1 cellular context compared by ENCODE assay signal in the genomic region with DNA sequence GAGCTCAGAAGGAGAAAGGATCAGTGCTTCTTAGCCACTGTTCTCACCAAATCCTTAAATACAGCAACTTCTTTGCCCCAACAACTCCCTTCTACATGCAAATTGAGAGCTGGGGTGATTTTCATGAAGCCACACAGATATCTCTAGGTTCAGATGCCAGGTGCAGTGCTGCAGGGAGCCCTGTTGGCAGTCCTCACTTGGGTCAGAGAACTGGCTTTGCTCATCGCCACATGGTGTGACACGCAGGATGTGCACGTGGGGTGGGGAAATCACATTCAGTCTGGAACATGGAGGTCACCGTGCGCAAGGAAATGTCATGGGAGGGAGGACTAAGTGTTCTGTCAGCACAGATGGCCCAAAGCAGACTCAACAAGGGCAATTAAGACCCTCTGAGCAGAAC.
TF ChIP-seq lines count a peak whose summit lies in the region.

No MANE protein-coding gene starts in this region.

TF ChIP-seq in GM12891, 5 proteins besides CTCF, POLR2A, EP300 and RAD21 (continued from another document):
- TF ChIP-seq PAX5 (IDR thresholded peaks at IDR 0.05; ENCODE audit: insufficient read depth, low read length, severe bottlenecking) (no peak), TAF1 (IDR thresholded peaks at IDR 0.05; ENCODE audit: low read depth, low read length) (no peak)
